27 cellular contexts compared by ENCODE assay signal in the genomic region with DNA sequence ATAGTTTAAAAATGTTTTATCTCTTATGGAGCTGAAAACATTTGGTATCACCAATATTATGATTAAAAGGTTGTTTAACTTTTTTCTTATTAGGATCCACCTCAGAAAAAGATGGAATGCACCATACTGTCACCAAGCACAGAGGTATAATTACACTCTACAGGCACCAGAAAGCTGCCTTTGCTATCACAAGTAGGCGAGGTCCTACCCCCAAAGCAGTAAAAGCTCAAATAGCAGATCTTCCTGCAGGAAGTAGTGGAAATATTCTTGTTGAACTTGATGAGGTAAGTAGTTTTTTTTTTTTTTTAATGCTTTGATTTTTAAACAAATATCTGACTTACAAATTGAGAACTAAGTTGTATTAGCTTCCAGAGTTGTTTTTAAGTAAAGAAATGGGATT.
"Had no signal": no experiment of that assay in that cellular context is flagged by ENCODE, and none has a peak within 500 bp of the region (broad histone marks: within the 10 kb centered on the region; RNA-seq: fewer than 3 reads in every experiment).

No MANE protein-coding gene starts in this region.

- H3K4me3 Mint-ChIP-seq: naive thymus-derived CD8-positive, alpha-beta T cell; natural killer cell treated with Interleukin-12 subunit alpha and Interleukin-12 subunit beta and Interleukin-15 and Interleukin-18, amount 100 ng/mL, for 72 hours; nephron progenitor cell; neural crest cell; stimulated activated effector memory CD8-positive, alpha-beta T cell treated with anti-CD3 and anti-CD28 coated beads, Interleukin-12 subunit alpha, Interleukin-12 subunit beta, amount 100 ng/mL, for 72 hours; stimulated activated naive B cell treated with anti-CD40 and anti-IgM and Interleukin-4, amounts not matched to agents 10 μg/mL and 1 μg/mL and 100 μg/mL, for 72 hours; stimulated activated naive CD8-positive, alpha-beta T cell treated with anti-CD3 and anti-CD28 coated beads, Interleukin-15, Interleukin-2, amounts not matched to agents 100 ng/mL and 50 ng/mL, for 24 hours had no signal

- H3K36me3 ChIP-seq: prostate gland, uterus had no signal

- H3K4me1 Mint-ChIP-seq: nephron progenitor cell, neural crest cell had no signal

- H3K27me3 ChIP-seq: neutrophil, pancreas, right lobe of liver, sigmoid colon, stomach, thyroid gland, tibial nerve, upper lobe of right lung, uterus had no signal

- H3K27ac ChIP-seq: neutrophil, pancreas, prostate gland, right lobe of liver, sigmoid colon, stomach, thoracic aorta, thyroid gland, tibial nerve, upper lobe of right lung, uterus had no signal

- H3K9me3 ChIP-seq: neutrophil, prostate gland, right lobe of liver, sigmoid colon, stomach, thoracic aorta, thyroid gland, tibial nerve, upper lobe of right lung, uterus had no signal

- H3K27ac Mint-ChIP-seq: naive thymus-derived CD8-positive, alpha-beta T cell; natural killer cell treated with Interleukin-12 subunit alpha and Interleukin-12 subunit beta and Interleukin-15 and Interleukin-18, amount 100 ng/mL, for 72 hours; nephron progenitor cell; stimulated activated effector memory CD8-positive, alpha-beta T cell treated with anti-CD3 and anti-CD28 coated beads, Interleukin-12 subunit alpha, Interleukin-12 subunit beta, amount 100 ng/mL, for 72 hours; stimulated activated naive B cell treated with anti-CD40 and anti-IgM and Interleukin-4, amounts not matched to agents 10 μg/mL and 1 μg/mL and 100 μg/mL, for 72 hours; stimulated activated naive CD8-positive, alpha-beta T cell treated with anti-CD3 and anti-CD28 coated beads, Interleukin-15, Interleukin-2, amounts not matched to agents 100 ng/mL and 50 ng/mL, for 24 hours had no signal

- H3K4me3 ChIP-seq: pancreas, prostate gland, right lobe of liver, sigmoid colon, stomach, thoracic aorta, thyroid gland, tibial nerve, upper lobe of right lung, uterus had no signal

- H3K9me3 Mint-ChIP-seq: naive thymus-derived CD8-positive, alpha-beta T cell; nephron progenitor cell; neural crest cell; stimulated activated effector memory CD8-positive, alpha-beta T cell treated with anti-CD3 and anti-CD28 coated beads, Interleukin-12 subunit alpha, Interleukin-12 subunit beta, amount 100 ng/mL, for 72 hours; stimulated activated naive B cell treated with anti-CD40 and anti-IgM and Interleukin-4, amounts not matched to agents 10 μg/mL and 1 μg/mL and 100 μg/mL, for 72 hours; stimulated activated naive CD8-positive, alpha-beta T cell treated with anti-CD3 and anti-CD28 coated beads, Interleukin-15, Interleukin-2, amounts not matched to agents 100 ng/mL and 50 ng/mL, for 24 hours had no signal

- DNase-seq: naive thymus-derived CD8-positive, alpha-beta T cell; nephron progenitor cell; nucleus accumbens; pancreas; right cardiac atrium; right lobe of liver; sigmoid colon; small intestine; stimulated activated CD4-positive, alpha-beta T cell treated with anti-CD3 and anti-CD28 coated beads, Interleukin-15, amount 100 ng/mL, for 24 hours; stimulated activated CD4-positive, alpha-beta T cell treated with anti-CD3 and anti-CD28 coated beads, Interleukin-2, amount 100 ng/mL, for 24 hours; stimulated activated CD4-positive, alpha-beta T cell treated with anti-CD3 and anti-CD28 coated beads, Interleukin-2, amount 100 ng/mL, for 48 hours; stimulated activated CD4-positive, alpha-beta T cell treated with anti-CD3 and anti-CD28 coated beads, Interleukin-4, amount 100 ng/mL, for 24 hours; stimulated activated naive B cell treated with anti-CD40 and anti-IgM and Interleukin-4, amounts not matched to agents 10 μg/mL and 1 μg/mL and 100 μg/mL, for 72 hours; stimulated activated naive CD4-positive, alpha-beta T cell treated with Interleukin-2 at 50 U/mL for 16 hours; stomach; thyroid gland; trophoblast cell; upper lobe of right lung; uterus had no signal

- H3K27me3 Mint-ChIP-seq: naive thymus-derived CD8-positive, alpha-beta T cell; natural killer cell treated with Interleukin-12 subunit alpha and Interleukin-12 subunit beta and Interleukin-15 and Interleukin-18, amount 100 ng/mL, for 72 hours; stimulated activated naive B cell treated with anti-CD40 and anti-IgM and Interleukin-4, amounts not matched to agents 10 μg/mL and 1 μg/mL and 100 μg/mL, for 72 hours; stimulated activated naive CD8-positive, alpha-beta T cell treated with anti-CD3 and anti-CD28 coated beads, Interleukin-15, Interleukin-2, amounts not matched to agents 100 ng/mL and 50 ng/mL, for 24 hours had no signal

- ATAC-seq: naive thymus-derived CD8-positive, alpha-beta T cell; natural killer cell treated with Interleukin-12 subunit alpha and Interleukin-12 subunit beta and Interleukin-15 and Interleukin-18, amount 100 ng/mL, for 72 hours; pancreas; right cardiac atrium; right lobe of liver; stimulated activated effector memory CD8-positive, alpha-beta T cell treated with anti-CD3 and anti-CD28 coated beads, Interleukin-12 subunit alpha, Interleukin-12 subunit beta, amount 100 ng/mL, for 72 hours; stimulated activated naive B cell treated with anti-CD40 and anti-IgM and Interleukin-4, amounts not matched to agents 10 μg/mL and 1 μg/mL and 100 μg/mL, for 72 hours; upper lobe of right lung had no signal

- H3K4me1 ChIP-seq: pancreas, prostate gland, right lobe of liver, sigmoid colon, stomach, thyroid gland, tibial nerve, upper lobe of right lung, uterus had no signal
